In genomic region chr13:98111168-98112098, GRCh38 we compare ENCODE assay signal across 2 cellular contexts.
TF ChIP-seq lines count a peak whose summit lies in the region.

No MANE protein-coding gene starts in this region.

TF ChIP-seq in H1, 55 proteins besides CTCF, POLR2A, EP300 and RAD21:
- TF ChIP-seq, protein P1, sequence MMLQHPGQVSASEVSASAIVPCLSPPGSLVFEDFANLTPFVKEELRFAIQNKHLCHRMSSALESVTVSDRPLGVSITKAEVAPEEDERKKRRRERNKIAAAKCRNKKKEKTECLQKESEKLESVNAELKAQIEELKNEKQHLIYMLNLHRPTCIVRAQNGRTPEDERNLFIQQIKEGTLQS (IDR thresholded peaks at IDR 0.05; ENCODE audit: insufficient read depth, low read depth, low read length) = no peak
- TF ChIP-seq CBX5 (IDR thresholded peaks at IDR 0.05; ENCODE audit: low read depth, low read length) (no peak), FOSL1 (IDR thresholded peaks at IDR 0.05; ENCODE audit: insufficient read depth, low read depth, low read length) (no peak), RFX5 (IDR thresholded peaks at IDR 0.05; ENCODE audit: borderline replicate concordance, low read depth, low read length) (no peak), CHD1 (IDR thresholded peaks at IDR 0.05; ENCODE audit: low read depth, low read length) (no peak), TEAD4 (IDR thresholded peaks at IDR 0.05; ENCODE audit: low read depth, low read length) (no peak)
- TF ChIP-seq, protein P2, sequence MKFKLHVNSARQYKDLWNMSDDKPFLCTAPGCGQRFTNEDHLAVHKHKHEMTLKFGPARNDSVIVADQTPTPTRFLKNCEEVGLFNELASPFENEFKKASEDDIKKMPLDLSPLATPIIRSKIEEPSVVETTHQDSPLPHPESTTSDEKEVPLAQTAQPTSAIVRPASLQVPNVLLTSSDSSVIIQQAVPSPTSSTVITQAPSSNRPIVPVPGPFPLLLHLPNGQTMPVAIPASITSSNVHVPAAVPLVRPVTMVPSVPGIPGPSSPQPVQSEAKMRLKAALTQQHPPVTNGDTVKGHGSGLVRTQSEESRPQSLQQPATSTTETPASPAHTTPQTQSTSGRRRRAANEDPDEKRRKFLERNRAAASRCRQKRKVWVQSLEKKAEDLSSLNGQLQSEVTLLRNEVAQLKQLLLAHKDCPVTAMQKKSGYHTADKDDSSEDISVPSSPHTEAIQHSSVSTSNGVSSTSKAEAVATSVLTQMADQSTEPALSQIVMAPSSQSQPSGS (IDR thresholded peaks at IDR 0.05; ENCODE audit: low read length) = no peak

TF ChIP-seq in HepG2, 621 proteins besides CTCF, POLR2A, EP300 and RAD21 (continues in another document):
- peak; percentile 19; the same call in 1 of the 2 replicates for TF ChIP-seq ARID5B (CRISPR knock-in tag; IDR thresholded peaks at IDR 0.05)
- peak; percentile 38; the same call in 1 of the 2 replicates for TF ChIP-seq FOXA3 (CRISPR knock-in tag; IDR thresholded peaks at IDR 0.05)
- TF ChIP-seq, protein P3, sequence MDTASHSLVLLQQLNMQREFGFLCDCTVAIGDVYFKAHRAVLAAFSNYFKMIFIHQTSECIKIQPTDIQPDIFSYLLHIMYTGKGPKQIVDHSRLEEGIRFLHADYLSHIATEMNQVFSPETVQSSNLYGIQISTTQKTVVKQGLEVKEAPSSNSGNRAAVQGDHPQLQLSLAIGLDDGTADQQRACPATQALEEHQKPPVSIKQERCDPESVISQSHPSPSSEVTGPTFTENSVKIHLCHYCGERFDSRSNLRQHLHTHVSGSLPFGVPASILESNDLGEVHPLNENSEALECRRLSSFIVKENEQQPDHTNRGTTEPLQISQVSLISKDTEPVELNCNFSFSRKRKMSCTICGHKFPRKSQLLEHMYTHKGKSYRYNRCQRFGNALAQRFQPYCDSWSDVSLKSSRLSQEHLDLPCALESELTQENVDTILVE (CRISPR knock-in tag; IDR thresholded peaks at IDR 0.05) = no peak
- no peak for TF ChIP-seq ZNF382 (CRISPR knock-in tag; IDR thresholded peaks at IDR 0.05; ENCODE audit: borderline replicate concordance)
- no peak for TF ChIP-seq LCORL (IDR thresholded peaks at IDR 0.05)
- TF ChIP-seq LCORL (CRISPR knock-in tag; IDR thresholded peaks at IDR 0.05) = 0 out of 2 replicates have a peak, but pooled peaks have one; percentile 80
- TF ChIP-seq CREM (IDR thresholded peaks at IDR 0.05) = no peak
- no peak for TF ChIP-seq CREM (CRISPR knock-in tag; IDR thresholded peaks at IDR 0.05)
- peak; percentile 17; the same call in 1 of the 2 replicates for TF ChIP-seq ZFP90 (CRISPR knock-in tag; IDR thresholded peaks at IDR 0.05; ENCODE audit: borderline replicate concordance)
- no peak for TF ChIP-seq FOXP1 (IDR thresholded peaks at IDR 0.05)
- 0 out of 2 replicates have a peak, but pooled peaks have one; percentile 17 for TF ChIP-seq FOXP1 (CRISPR knock-in tag; IDR thresholded peaks at IDR 0.05)
- TF ChIP-seq ZNF263 (CRISPR knock-in tag; IDR thresholded peaks at IDR 0.05) = peak; percentile 65; the same call in 1 of the 2 replicates
- peak; percentile 15; the same call in 1 of the 2 replicates for TF ChIP-seq HNF4A (CRISPR knock-in tag; IDR thresholded peaks at IDR 0.05)
- TF ChIP-seq TBX2 (CRISPR knock-in tag; IDR thresholded peaks at IDR 0.05; ENCODE audit: borderline replicate concordance) = peak; percentile 28; the same call in 1 of the 2 replicates
- TF ChIP-seq MED1 (CRISPR knock-in tag; IDR thresholded peaks at IDR 0.05) = peak; percentile 62
- no peak for TF ChIP-seq SP1 (IDR thresholded peaks at IDR 0.05)
- no peak for TF ChIP-seq SP1 (CRISPR knock-in tag; IDR thresholded peaks at IDR 0.05)
- TF ChIP-seq, protein P4, sequence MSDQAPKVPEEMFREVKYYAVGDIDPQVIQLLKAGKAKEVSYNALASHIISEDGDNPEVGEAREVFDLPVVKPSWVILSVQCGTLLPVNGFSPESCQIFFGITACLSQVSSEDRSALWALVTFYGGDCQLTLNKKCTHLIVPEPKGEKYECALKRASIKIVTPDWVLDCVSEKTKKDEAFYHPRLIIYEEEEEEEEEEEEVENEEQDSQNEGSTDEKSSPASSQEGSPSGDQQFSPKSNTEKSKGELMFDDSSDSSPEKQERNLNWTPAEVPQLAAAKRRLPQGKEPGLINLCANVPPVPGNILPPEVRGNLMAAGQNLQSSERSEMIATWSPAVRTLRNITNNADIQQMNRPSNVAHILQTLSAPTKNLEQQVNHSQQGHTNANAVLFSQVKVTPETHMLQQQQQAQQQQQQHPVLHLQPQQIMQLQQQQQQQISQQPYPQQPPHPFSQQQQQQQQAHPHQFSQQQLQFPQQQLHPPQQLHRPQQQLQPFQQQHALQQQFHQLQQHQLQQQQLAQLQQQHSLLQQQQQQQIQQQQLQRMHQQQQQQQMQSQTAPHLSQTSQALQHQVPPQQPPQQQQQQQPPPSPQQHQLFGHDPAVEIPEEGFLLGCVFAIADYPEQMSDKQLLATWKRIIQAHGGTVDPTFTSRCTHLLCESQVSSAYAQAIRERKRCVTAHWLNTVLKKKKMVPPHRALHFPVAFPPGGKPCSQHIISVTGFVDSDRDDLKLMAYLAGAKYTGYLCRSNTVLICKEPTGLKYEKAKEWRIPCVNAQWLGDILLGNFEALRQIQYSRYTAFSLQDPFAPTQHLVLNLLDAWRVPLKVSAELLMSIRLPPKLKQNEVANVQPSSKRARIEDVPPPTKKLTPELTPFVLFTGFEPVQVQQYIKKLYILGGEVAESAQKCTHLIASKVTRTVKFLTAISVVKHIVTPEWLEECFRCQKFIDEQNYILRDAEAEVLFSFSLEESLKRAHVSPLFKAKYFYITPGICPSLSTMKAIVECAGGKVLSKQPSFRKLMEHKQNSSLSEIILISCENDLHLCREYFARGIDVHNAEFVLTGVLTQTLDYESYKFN (CRISPR knock-in tag; conservative IDR thresholded peaks at IDR 0.05) = 0 out of 2 replicates have a peak, but pooled peaks have one; percentile 21
- TF ChIP-seq ZNF354B (CRISPR knock-in tag; IDR thresholded peaks at IDR 0.05) = 0 out of 2 replicates have a peak, but pooled peaks have one; percentile 25
- TF ChIP-seq, protein P5, sequence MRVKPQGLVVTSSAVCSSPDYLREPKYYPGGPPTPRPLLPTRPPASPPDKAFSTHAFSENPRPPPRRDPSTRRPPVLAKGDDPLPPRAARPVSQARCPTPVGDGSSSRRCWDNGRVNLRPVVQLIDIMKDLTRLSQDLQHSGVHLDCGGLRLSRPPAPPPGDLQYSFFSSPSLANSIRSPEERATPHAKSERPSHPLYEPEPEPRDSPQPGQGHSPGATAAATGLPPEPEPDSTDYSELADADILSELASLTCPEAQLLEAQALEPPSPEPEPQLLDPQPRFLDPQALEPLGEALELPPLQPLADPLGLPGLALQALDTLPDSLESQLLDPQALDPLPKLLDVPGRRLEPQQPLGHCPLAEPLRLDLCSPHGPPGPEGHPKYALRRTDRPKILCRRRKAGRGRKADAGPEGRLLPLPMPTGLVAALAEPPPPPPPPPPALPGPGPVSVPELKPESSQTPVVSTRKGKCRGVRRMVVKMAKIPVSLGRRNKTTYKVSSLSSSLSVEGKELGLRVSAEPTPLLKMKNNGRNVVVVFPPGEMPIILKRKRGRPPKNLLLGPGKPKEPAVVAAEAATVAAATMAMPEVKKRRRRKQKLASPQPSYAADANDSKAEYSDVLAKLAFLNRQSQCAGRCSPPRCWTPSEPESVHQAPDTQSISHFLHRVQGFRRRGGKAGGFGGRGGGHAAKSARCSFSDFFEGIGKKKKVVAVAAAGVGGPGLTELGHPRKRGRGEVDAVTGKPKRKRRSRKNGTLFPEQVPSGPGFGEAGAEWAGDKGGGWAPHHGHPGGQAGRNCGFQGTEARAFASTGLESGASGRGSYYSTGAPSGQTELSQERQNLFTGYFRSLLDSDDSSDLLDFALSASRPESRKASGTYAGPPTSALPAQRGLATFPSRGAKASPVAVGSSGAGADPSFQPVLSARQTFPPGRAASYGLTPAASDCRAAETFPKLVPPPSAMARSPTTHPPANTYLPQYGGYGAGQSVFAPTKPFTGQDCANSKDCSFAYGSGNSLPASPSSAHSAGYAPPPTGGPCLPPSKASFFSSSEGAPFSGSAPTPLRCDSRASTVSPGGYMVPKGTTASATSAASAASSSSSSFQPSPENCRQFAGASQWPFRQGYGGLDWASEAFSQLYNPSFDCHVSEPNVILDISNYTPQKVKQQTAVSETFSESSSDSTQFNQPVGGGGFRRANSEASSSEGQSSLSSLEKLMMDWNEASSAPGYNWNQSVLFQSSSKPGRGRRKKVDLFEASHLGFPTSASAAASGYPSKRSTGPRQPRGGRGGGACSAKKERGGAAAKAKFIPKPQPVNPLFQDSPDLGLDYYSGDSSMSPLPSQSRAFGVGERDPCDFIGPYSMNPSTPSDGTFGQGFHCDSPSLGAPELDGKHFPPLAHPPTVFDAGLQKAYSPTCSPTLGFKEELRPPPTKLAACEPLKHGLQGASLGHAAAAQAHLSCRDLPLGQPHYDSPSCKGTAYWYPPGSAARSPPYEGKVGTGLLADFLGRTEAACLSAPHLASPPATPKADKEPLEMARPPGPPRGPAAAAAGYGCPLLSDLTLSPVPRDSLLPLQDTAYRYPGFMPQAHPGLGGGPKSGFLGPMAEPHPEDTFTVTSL (CRISPR knock-in tag; IDR thresholded peaks at IDR 0.05; ENCODE audit: borderline replicate concordance) = 0 out of 2 replicates have a peak, but pooled peaks have one; percentile 19
- TF ChIP-seq MTA1 (CRISPR knock-in tag; IDR thresholded peaks at IDR 0.05; ENCODE audit: borderline replicate concordance) = peak; percentile 14; the same call in 1 of the 2 replicates
- no peak for TF ChIP-seq DMTF1 (CRISPR knock-in tag; IDR thresholded peaks at IDR 0.05)
- TF ChIP-seq FOXP4 (CRISPR knock-in tag; IDR thresholded peaks at IDR 0.05) = peak; percentile 54; the same call in 1 of the 2 replicates
- TF ChIP-seq ZFY (CRISPR knock-in tag; IDR thresholded peaks at IDR 0.05) = 0 out of 2 replicates have a peak, but pooled peaks have one; percentile 22
- TF ChIP-seq POGZ (CRISPR knock-in tag; IDR thresholded peaks at IDR 0.05) = peak; percentile 11; the same call in 1 of the 2 replicates
- 0 out of 2 replicates have a peak, but pooled peaks have one; percentile 25 for TF ChIP-seq SNAPC2 (CRISPR knock-in tag; IDR thresholded peaks at IDR 0.05)
- TF ChIP-seq ZBTB38 (CRISPR knock-in tag; IDR thresholded peaks at IDR 0.05) = peak; percentile 49; the same call in 1 of the 2 replicates
- TF ChIP-seq, protein P6, sequence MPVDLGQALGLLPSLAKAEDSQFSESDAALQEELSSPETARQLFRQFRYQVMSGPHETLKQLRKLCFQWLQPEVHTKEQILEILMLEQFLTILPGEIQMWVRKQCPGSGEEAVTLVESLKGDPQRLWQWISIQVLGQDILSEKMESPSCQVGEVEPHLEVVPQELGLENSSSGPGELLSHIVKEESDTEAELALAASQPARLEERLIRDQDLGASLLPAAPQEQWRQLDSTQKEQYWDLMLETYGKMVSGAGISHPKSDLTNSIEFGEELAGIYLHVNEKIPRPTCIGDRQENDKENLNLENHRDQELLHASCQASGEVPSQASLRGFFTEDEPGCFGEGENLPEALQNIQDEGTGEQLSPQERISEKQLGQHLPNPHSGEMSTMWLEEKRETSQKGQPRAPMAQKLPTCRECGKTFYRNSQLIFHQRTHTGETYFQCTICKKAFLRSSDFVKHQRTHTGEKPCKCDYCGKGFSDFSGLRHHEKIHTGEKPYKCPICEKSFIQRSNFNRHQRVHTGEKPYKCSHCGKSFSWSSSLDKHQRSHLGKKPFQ (CRISPR knock-in tag; IDR thresholded peaks at IDR 0.05; ENCODE audit: insufficient replicate concordance) = peak; percentile 30
- TF ChIP-seq ZSCAN25 (CRISPR knock-in tag; IDR thresholded peaks at IDR 0.05) = 0 out of 2 replicates have a peak, but pooled peaks have one; percentile 13
